ENCODE assay signal across 13 cellular contexts in the genomic region with DNA sequence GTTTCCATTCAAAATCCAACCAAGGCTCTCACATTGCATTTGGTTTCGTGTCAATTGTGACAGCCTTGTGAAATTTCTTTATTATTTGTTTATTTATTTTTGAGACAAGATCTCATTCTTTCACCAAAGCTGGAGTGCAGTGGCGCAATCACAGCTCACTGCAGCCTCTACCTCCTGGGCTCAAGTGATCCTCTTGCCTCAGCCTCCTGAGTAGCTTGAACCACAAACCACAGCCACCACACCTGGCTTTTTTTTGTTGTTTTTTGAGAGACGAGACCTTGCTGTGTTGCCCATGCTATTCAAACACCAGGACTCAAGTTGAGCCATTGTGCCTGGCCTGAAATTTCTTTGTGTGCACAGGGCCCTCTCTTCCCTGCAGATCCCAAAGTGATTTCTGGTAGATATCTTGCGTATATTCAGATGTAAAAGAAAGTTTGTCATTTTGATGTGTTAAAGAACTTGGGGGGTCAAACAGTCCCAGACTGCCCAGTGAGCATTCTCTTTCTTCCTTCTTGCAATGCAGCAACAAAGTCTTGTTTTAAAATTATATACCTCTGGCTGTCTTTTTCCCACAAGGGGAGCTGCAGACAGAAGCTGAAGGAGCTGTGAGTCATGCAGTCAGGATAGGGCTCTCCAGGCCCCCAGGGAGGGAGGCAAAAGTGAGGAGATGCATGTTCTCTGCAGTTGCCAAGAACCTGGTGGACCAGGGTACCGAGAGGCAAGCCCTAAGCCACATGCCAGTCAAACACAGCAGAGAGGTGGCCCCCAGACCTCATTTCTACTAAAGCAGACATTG. TPM values are rescaled to one million over a fixed set of nuclear protein-coding genes. Genes with fewer than 3 reads are reported as not detected.
DNase-seq lines count a peak whose midpoint lies in the region; ATAC-seq and TF ChIP-seq lines count a peak whose summit lies in the region.
"Had no signal": no experiment of that assay in that cellular context is flagged by ENCODE, and none has a peak within 500 bp of the region (broad histone marks: within the 10 kb centered on the region; RNA-seq: fewer than 3 reads in every experiment).

No MANE protein-coding gene starts in this region.

- WGBS in H9 (ENCODE audit: extremely low coverage, insufficient read length, low lambda C conversion rate) = no CpG with 5 or more reads among the region's 5 CpGs
- 81 to 85% (median 83%) methylated on average over 5 of the region's 5 CpGs for WGBS in psoas muscle, 3 donors

- H3K56ac ChIP-seq in H9 (ENCODE audit: insufficient read length, low read depth, low read length) = no peak overlapping the region

- H3K79me1 ChIP-seq in H9 (ENCODE audit: insufficient read depth, low read depth, low read length, poor library complexity, severe bottlenecking) = no peaks in the 10 kb centered on the region

- CTCF ChIA-PET in AG04450 (lab: Charles Lee) (interaction anchor here (0.7 to 1.0 kb wide), 3 partner anchors 18 to 455 kb away, joined by 3 read pairs; no protein-coding TSS in a partner anchor), WTC11 (lab: Charles Lee) (interaction anchor here (0.5 to 1.6 kb wide), 3 partner anchors 15 to 141 kb away, joined by 4 to 18 read pairs (median 5); a partner anchor contains a TSS)

- H3K18ac ChIP-seq in H9 (ENCODE audit: insufficient read length, low read depth, low read length) = no peak overlapping the region

- no peaks in the 10 kb centered on the region for H3K79me2 ChIP-seq in H9 (ENCODE audit: insufficient read depth, low read length)

- H2BK120ac ChIP-seq in H9 (ENCODE audit: low read depth, low read length, poor library complexity, severe bottlenecking) = no peak overlapping the region

- no peak overlapping the region for H3K14ac ChIP-seq in H9 (ENCODE audit: insufficient read depth, low read length)

- DNase-seq in AG04450 (ENCODE audit: low read depth, low spot score) (no peak), H9 (peak; percentile 57), WTC11 (ENCODE audit: low spot score) (no peak), foreskin melanocyte (peak; percentile 19), psoas muscle (no peak)
- DNase-seq: natural killer cell, NCI-H2171, RPMI8226 had no signal

- H2AK5ac ChIP-seq in H9 (ENCODE audit: insufficient read length, low read length) = no peak overlapping the region

- no peak overlapping the region for H4K8ac ChIP-seq in H9 (replicated peaks; ENCODE audit: insufficient read length, low read depth, low read length)

- H3K36me3 ChIP-seq in psoas muscle (ENCODE audit: insufficient read depth in 1 of 2, low read depth in 1 of 2) = no peaks in the 10 kb centered on the region

- TF ChIP-seq CTCF in AG04450 (IDR thresholded peaks at IDR 0.05; ENCODE audit: low read depth, low read length) (peak; percentile 40), H9 (conservative IDR thresholded peaks at IDR 0.05) (no peak; the same call in 2 of the 3 replicates), WTC11 (IDR thresholded peaks at IDR 0.05) (no peak), psoas muscle (IDR thresholded peaks at IDR 0.05) (no peak)

- H4K20me1 ChIP-seq in H9 (ENCODE audit: control insufficient read depth, insufficient read depth, insufficient read length) = no peaks in the 10 kb centered on the region

- H3K4me1 Mint-ChIP-seq in H9 = peaks cover 10 to 14% of the 10 kb centered on the region in 2 experiments
- H3K4me1 Mint-ChIP-seq in WTC11 = peaks cover 9% of the 10 kb centered on the region; the same call in 1 of the 2 replicates
- H3K4me1 Mint-ChIP-seq: natural killer cell had no signal

- H2AFZ ChIP-seq in H9 (ENCODE audit: low read length) = no peak overlapping the region

- H3K27ac Mint-ChIP-seq in H9 (peak overlapping the region in 1 of 3 experiments; percentile 79; a peak in 2 of 7 replicates), WTC11 (no peak overlapping the region)
- H3K27ac Mint-ChIP-seq: brain, natural killer cell had no signal

- no peak overlapping the region for H4K5ac ChIP-seq in H9 (ENCODE audit: insufficient read length, low read depth, low read length)

- ATAC-seq in WTC11 = peak; percentile 44
- no peak for ATAC-seq in HG03108 (IDR thresholded peaks at IDR 0.05; ENCODE audit: unreplicated experiment)
- ATAC-seq in activated CD4-positive, CD25-positive, alpha-beta regulatory T cell treated with anti-CD3 and anti-CD28 coated beads, Interleukin-2, amount 50 U/mL, for 24 hours = no peak
- no peak for ATAC-seq in psoas muscle
- no peak for ATAC-seq in HG03280 (IDR thresholded peaks at IDR 0.05; ENCODE audit: unreplicated experiment)
- ATAC-seq: esophagus mucosa, natural killer cell had no signal

- H3T11ph ChIP-seq in H9 (ENCODE audit: low read length) = no peak overlapping the region

- H3K4me3 ChIP-seq in AG04450 (ENCODE audit: low read depth, low read length) (no peak overlapping the region), psoas muscle (no peak overlapping the region)

- no peak overlapping the region for H2BK20ac ChIP-seq in H9 (ENCODE audit: low read depth, low read length, poor library complexity, severe bottlenecking)

- H3K4ac ChIP-seq in H9 (ENCODE audit: low read depth, low read length) = no peak overlapping the region

- H3K23me2 ChIP-seq in H9 (ENCODE audit: insufficient read length, low read depth, low read length, poor library complexity, severe bottlenecking) = no peaks in the 10 kb centered on the region

- H3K27ac ChIP-seq in AG04450 (ENCODE audit: low read depth, low read length) = no peak overlapping the region
- no peak overlapping the region for H3K27ac ChIP-seq in H9 (ENCODE audit: insufficient read length, low read depth, low read length)
- no peak overlapping the region for H3K27ac ChIP-seq in psoas muscle

- no peak overlapping the region for H2BK12ac ChIP-seq in H9 (ENCODE audit: insufficient read length, low read depth, low read length)

- H3K36me3 Mint-ChIP-seq in H9 (ENCODE audit: insufficient read depth in 1 of 3, low read depth in 3 of 3) = no peaks in the 10 kb centered on the region
- H3K36me3 Mint-ChIP-seq in WTC11 = no peaks in the 10 kb centered on the region
- H3K36me3 Mint-ChIP-seq: brain, natural killer cell had no signal

- H3K9me3 Mint-ChIP-seq in H9 (no peaks in the 10 kb centered on the region; a peak in 2 of 5 replicates), WTC11 (no peaks in the 10 kb centered on the region)
- H3K9me3 Mint-ChIP-seq: natural killer cell had no signal

- POLR2A ChIA-PET in AG04450 (lab: Yijun Ruan, JAX) = no interaction called here
- POLR2A ChIA-PET in WTC11 (lab: Charles Lee) = interaction anchor here (0.8 kb wide), 1 partner anchor 13 kb away, joined by 3 read pairs; no protein-coding TSS in a partner anchor

- no peak overlapping the region for H3K9ac ChIP-seq in H9 (ENCODE audit: extremely low read depth, insufficient read length, low read length)

- intact Hi-C loops in psoas muscle (cut with DNase I) = no loop called here

- H3K27me3 Mint-ChIP-seq in H9 (ENCODE audit: low read depth) (peaks cover 3% of the 10 kb centered on the region), WTC11 (ENCODE audit: low read depth) (no peaks in the 10 kb centered on the region)

- no peak overlapping the region for H3K23ac ChIP-seq in H9 (ENCODE audit: insufficient read length, low read depth, low read length)

- H2BK5ac ChIP-seq in H9 (ENCODE audit: insufficient read length, low read length) = no peak overlapping the region

- H2BK15ac ChIP-seq in H9 (ENCODE audit: low read depth, low read length) = no peak overlapping the region

- H3K9me3 ChIP-seq in AG04450 (ENCODE audit: control insufficient read depth, insufficient read depth, low read length) (no peaks in the 10 kb centered on the region), H9 (ENCODE audit: control insufficient read depth, low read depth, low read length) (no peaks in the 10 kb centered on the region), psoas muscle (no peaks in the 10 kb centered on the region)

- no peak overlapping the region for H3K4me3 Mint-ChIP-seq in H9
- H3K4me3 Mint-ChIP-seq in WTC11 = no peak overlapping the region
- H3K4me3 Mint-ChIP-seq: brain, natural killer cell had no signal

- H3K27me3 ChIP-seq in AG04450 (ENCODE audit: control insufficient read depth, insufficient read depth, low read length) (peaks cover 13% of the 10 kb centered on the region), H9 (ENCODE audit: insufficient read depth, low read length) (no peaks in the 10 kb centered on the region), psoas muscle (ENCODE audit: insufficient read depth in 3 of 3, low read length in 2 of 3) (no peaks in the 10 kb centered on the region)

- no peak overlapping the region for H3K4me2 ChIP-seq in H9 (ENCODE audit: insufficient read depth, insufficient read length, low read length)

- H3K4me1 ChIP-seq in H9 (ENCODE audit: insufficient read depth, low read length) (no peaks in the 10 kb centered on the region), psoas muscle (no peaks in the 10 kb centered on the region)

- H4K91ac ChIP-seq in H9 (ENCODE audit: insufficient read length, low read depth, low read length) = no peak overlapping the region

TF ChIP-seq in WTC11, 78 proteins besides CTCF, POLR2A, EP300 and RAD21 (continues in another document):
- TF ChIP-seq SMAD4 (CRISPR knock-in tag; IDR thresholded peaks at IDR 0.05) (no peak), ATF1 (CRISPR knock-in tag; IDR thresholded peaks at IDR 0.05) (no peak), FOXK1 (CRISPR knock-in tag; IDR thresholded peaks at IDR 0.05) (no peak), PRRX2 (CRISPR knock-in tag; IDR thresholded peaks at IDR 0.05) (no peak)

RNA-seq across cellular contexts. Expression of a gene that starts 15.5 kb away (rescaled TPM):
- polyA plus RNA-seq in AG04450 (2011; rRNA removed) = 288 and 295 TPM in 2 replicates
- polyA minus RNA-seq in AG04450 (2011; rRNA and poly(A)+ RNA removed) = 272 and 340 TPM in 2 replicates
- total RNA-seq in H9 (2021) = 345 and 351 TPM in 2 replicates
- 278 to 289 TPM (median 281 TPM) in 3 replicates for total RNA-seq in WTC11 (2021)
- 100 to 1,000 TPM; 150 to 287 (median 183) TPM for total RNA-seq in psoas muscle
- 10 to 100 TPM; 46.4 to 80.5 (median 76.5) TPM for polyA plus RNA-seq in psoas muscle

Comparison
In these comparisons a context has a peak if more than half of its experiments do, and no peak if none do; other contexts are left out.
1. DNase-seq: peak in H9 (single experiment) and foreskin melanocyte (single experiment); none in AG04450 (single experiment), WTC11 (single experiment) and psoas muscle (0 of 2).